ENCODE assay signal across 9 cellular contexts in the genomic region with DNA sequence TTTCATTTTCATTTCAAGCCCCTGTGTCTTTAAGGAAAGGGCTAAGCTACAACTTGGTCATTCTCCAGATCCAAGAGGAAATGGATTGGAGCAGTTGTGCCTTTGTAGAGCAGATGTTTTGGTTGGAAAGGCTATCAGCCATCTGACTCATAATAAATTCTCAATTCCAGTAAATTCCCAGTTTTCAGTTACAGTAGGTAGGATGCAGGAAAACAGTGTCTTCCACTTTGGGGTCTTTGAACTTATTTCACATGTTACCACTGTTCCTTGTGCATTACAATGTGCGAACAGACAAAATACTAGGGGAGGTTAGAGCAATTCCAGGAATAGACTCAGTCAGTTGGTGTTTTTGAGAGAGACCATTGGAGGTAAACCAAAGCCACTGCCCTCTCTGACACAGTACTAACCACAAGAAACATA.
DNase-seq lines count a peak whose midpoint lies in the region; ATAC-seq and TF ChIP-seq lines count a peak whose summit lies in the region.
"Had no signal": no experiment of that assay in that cellular context is flagged by ENCODE, and none has a peak within 500 bp of the region (broad histone marks: within the 10 kb centered on the region; RNA-seq: fewer than 3 reads in every experiment).

No MANE protein-coding gene starts in this region.

- H3K36me3 ChIP-seq in subcutaneous abdominal adipose tissue (ENCODE audit: control insufficient read depth in 5 of 5, insufficient read depth in 5 of 5, low read length in 5 of 5), result no peaks in the 10 kb centered on the region

- H3K9ac ChIP-seq in subcutaneous abdominal adipose tissue (ENCODE audit: low read length in 5 of 5), result peak overlapping the region in 1 of 5 donors; percentile 1

- in situ Hi-C loops in astrocyte of the spinal cord (cut with HindIII; ENCODE audit: low sequenced_read_pairs), result no loop called here

- DNase-seq in HS-5 (ENCODE audit: low read depth) (peak; percentile 56), astrocyte of the spinal cord (ENCODE audit: low read depth, low spot score) (peak; percentile 93), iris pigment epithelial cell (ENCODE audit: low read depth) (peak; percentile 61), NCI-H2081 treated with DMSO at 0.1 percent for 48 hours (lab: John Stamatoyannopoulos, UW) (no peak), NCI-H2107 (lab: John Stamatoyannopoulos, UW) (no peak)
- DNase-seq: naive B cell, NCI-H2081 had no signal

- no peaks in the 10 kb centered on the region for H3K9me3 ChIP-seq in subcutaneous abdominal adipose tissue (ENCODE audit: control insufficient read depth in 5 of 5, low read length in 5 of 5)

- H3K27me3 ChIP-seq in subcutaneous abdominal adipose tissue (ENCODE audit: control insufficient read depth in 5 of 5, insufficient read depth in 4 of 5, low read length in 5 of 5), result no peaks in the 10 kb centered on the region

- no peak for ATAC-seq in HG02840 (IDR thresholded peaks at IDR 0.05; ENCODE audit: low FRiP score, unreplicated experiment)

- no peak for TF ChIP-seq CTCF in astrocyte of the spinal cord (IDR thresholded peaks at IDR 0.05; ENCODE audit: low read depth, low read length)

- H3K4me3 ChIP-seq in astrocyte of the spinal cord (ENCODE audit: low read depth, low read length) (no peak overlapping the region), subcutaneous abdominal adipose tissue (ENCODE audit: low read depth in 1 of 5, low read length in 5 of 5) (peak overlapping the region in 3 of 5 donors; percentile 21 to 57 (median 29))

- H3K4me1 ChIP-seq in subcutaneous abdominal adipose tissue (ENCODE audit: control insufficient read depth in 5 of 5, insufficient read depth in 5 of 5, low read length in 5 of 5), result peaks cover 0 to 22% (median 11%) of the 10 kb centered on the region in 5 donors

- peak overlapping the region; percentile 35 for H3K27ac ChIP-seq in subcutaneous abdominal adipose tissue (ENCODE audit: low read depth, low read length)

Comparison
In these comparisons a context has a peak if more than half of its experiments do, and no peak if none do; other contexts are left out.
1. DNase-seq: peak in HS-5 (single experiment), astrocyte of the spinal cord (single experiment) and iris pigment epithelial cell (single experiment); none in NCI-H2081 treated with DMSO at 0.1 percent for 48 hours (single experiment) and NCI-H2107 (single experiment).